In the genomic region with DNA sequence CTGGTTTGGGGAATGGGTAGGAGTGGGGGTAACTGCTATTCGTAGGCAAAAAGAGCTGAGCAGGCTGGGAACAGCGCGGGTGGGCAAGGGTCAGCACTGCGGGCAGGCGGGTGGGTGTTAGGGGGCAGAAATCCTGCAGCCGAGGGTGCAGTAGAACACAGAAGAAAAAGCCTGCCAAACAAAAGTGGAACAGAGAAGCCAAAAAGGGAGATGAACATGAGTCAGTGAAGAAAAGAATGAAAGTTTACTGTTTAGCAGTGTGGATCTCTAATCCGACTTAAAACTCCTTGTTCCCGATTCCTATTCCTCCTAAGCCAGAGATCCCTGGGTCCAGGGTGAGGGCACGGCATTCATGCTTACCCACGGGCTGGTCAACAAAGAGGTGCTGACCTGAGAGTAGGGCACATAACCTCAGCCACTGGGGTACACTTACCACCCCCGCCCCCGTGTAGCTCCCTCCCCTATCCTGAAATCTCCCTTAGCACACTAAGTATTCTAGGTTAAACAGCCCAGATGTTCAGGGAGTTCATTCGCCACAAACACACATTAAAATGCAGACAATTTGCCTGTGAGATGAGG, we compare ENCODE assay signal across 9 cellular contexts.
A peak's percentile ranks its signal among the peaks of the same experiment; 100 is the strongest.
DNase-seq lines count a peak whose midpoint lies in the region; ATAC-seq and TF ChIP-seq lines count a peak whose summit lies in the region.
"Had no signal": no experiment of that assay in that cellular context is flagged by ENCODE, and none has a peak within 500 bp of the region (broad histone marks: within the 10 kb centered on the region; RNA-seq: fewer than 3 reads in every experiment).

No MANE protein-coding gene starts in this region.

- H3K9me3 Mint-ChIP-seq in T-helper 1 cell treated with Interleukin-12 subunit alpha and Interleukin-12 subunit beta and Interleukin-4 antibody, amounts not matched to agents 30 μg/mL and 1 μg/mL, for 36 hours: no peaks in the 10 kb centered on the region

- H3K36me3 Mint-ChIP-seq in T-helper 1 cell treated with Interleukin-12 subunit alpha and Interleukin-12 subunit beta and Interleukin-4 antibody, amounts not matched to agents 30 μg/mL and 1 μg/mL, for 36 hours (ENCODE audit: low read depth): peaks cover 78% of the 10 kb centered on the region

- TF ChIP-seq CTCF in foreskin fibroblast (IDR thresholded peaks at IDR 0.05; ENCODE audit: low read depth, low read length): no peak

- peak; percentile 5 for ATAC-seq in GM18868 (IDR thresholded peaks at IDR 0.05; ENCODE audit: unreplicated experiment)
- ATAC-seq in GM21526 (IDR thresholded peaks at IDR 0.05; ENCODE audit: low FRiP score, unreplicated experiment): no peak
- ATAC-seq in GM19455 (IDR thresholded peaks at IDR 0.05; ENCODE audit: unreplicated experiment): no peak
- ATAC-seq: HCT116 had no signal

- DNase-seq in foreskin fibroblast (peak in 1 of 2 donors; percentile 25), skeletal muscle cell (ENCODE audit: low read depth) (no peak), NCI-H1417 (lab: John Stamatoyannopoulos, UW) (no peak), hepatic stellate cell (ENCODE audit: low spot score) (no peak)

- peak overlapping the region; percentile 100 for H3K4me3 Mint-ChIP-seq in T-helper 1 cell treated with Interleukin-12 subunit alpha and Interleukin-12 subunit beta and Interleukin-4 antibody, amounts not matched to agents 30 μg/mL and 1 μg/mL, for 36 hours

- H3K4me1 Mint-ChIP-seq in T-helper 1 cell treated with Interleukin-12 subunit alpha and Interleukin-12 subunit beta and Interleukin-4 antibody, amounts not matched to agents 30 μg/mL and 1 μg/mL, for 36 hours (ENCODE audit: low read depth): peaks cover 65% of the 10 kb centered on the region

- H3K27ac Mint-ChIP-seq in T-helper 1 cell treated with Interleukin-12 subunit alpha and Interleukin-12 subunit beta and Interleukin-4 antibody, amounts not matched to agents 30 μg/mL and 1 μg/mL, for 36 hours: peak overlapping the region; percentile 97

- H3K4me3 ChIP-seq in foreskin fibroblast (ENCODE audit: low read depth in 1 of 2, low read length in 2 of 2): peak overlapping the region; percentile 28 to 56
- peak overlapping the region; percentile 49 for H3K4me3 ChIP-seq in skeletal muscle cell (ENCODE audit: low read depth, low read length)

- H3K27me3 Mint-ChIP-seq in T-helper 1 cell treated with Interleukin-12 subunit alpha and Interleukin-12 subunit beta and Interleukin-4 antibody, amounts not matched to agents 30 μg/mL and 1 μg/mL, for 36 hours (ENCODE audit: low read depth): no peaks in the 10 kb centered on the region
